ENCODE assay signal across 15 cellular contexts in genomic region chr4:41185614-41186609, GRCh38. TPM values are rescaled to one million over a fixed set of nuclear protein-coding genes. Genes with fewer than 3 reads are reported as not detected.
A peak's percentile ranks its signal among the peaks of the same experiment; 100 is the strongest.
DNase-seq lines count a peak whose midpoint lies in the region; ATAC-seq, FAIRE-seq and TF ChIP-seq lines count a peak whose summit lies in the region.
"Had no signal": no experiment of that assay in that cellular context is flagged by ENCODE, and none has a peak within 500 bp of the region (broad histone marks: within the 10 kb centered on the region; RNA-seq: fewer than 3 reads in every experiment).

No MANE protein-coding gene starts in this region.

- H3K4me2 ChIP-seq in mammary epithelial cell (ENCODE audit: insufficient read depth, low read depth, low read length) (peak overlapping the region; percentile 91), keratinocyte (ENCODE audit: control insufficient read depth, extremely low read depth, insufficient read depth, low read depth, low read length) (peak overlapping the region; percentile 70), skeletal muscle satellite cell (ENCODE audit: low read length) (peak overlapping the region; percentile 75)

- H3K27me3 ChIP-seq in mammary epithelial cell (ENCODE audit: insufficient read depth, low read length) (no peaks in the 10 kb centered on the region), keratinocyte (ENCODE audit: control insufficient read depth, extremely low read depth, insufficient read depth, low read length) (no peaks in the 10 kb centered on the region), skeletal muscle satellite cell (ENCODE audit: control insufficient read depth, insufficient read depth, low read length) (no peaks in the 10 kb centered on the region), suprapubic skin (no peaks in the 10 kb centered on the region)
- H3K27me3 ChIP-seq: sigmoid colon had no signal

- H3K79me2 ChIP-seq in mammary epithelial cell (ENCODE audit: insufficient read depth, low read length) (peaks cover 98% of the 10 kb centered on the region), keratinocyte (ENCODE audit: control insufficient read depth, insufficient read depth, low read length) (peaks cover 99% of the 10 kb centered on the region)

- H3K27ac ChIP-seq in mammary epithelial cell (ENCODE audit: insufficient read depth, low read depth, low read length) (peak overlapping the region; percentile 74), keratinocyte (ENCODE audit: control insufficient read depth, insufficient read depth, low read length) (peak overlapping the region; percentile 17), suprapubic skin (no peak overlapping the region)
- H3K27ac ChIP-seq: C4-2B had no signal

- H3K4me1 ChIP-seq in mammary epithelial cell (ENCODE audit: insufficient read depth, low read length): peaks cover 18% of the 10 kb centered on the region
- peaks cover 16% of the 10 kb centered on the region for H3K4me1 ChIP-seq in keratinocyte (ENCODE audit: control insufficient read depth, extremely low read depth, insufficient read depth, low read length)
- H3K4me1 ChIP-seq in skeletal muscle satellite cell (ENCODE audit: control insufficient read depth, insufficient read depth, low read length): peaks cover 58% of the 10 kb centered on the region
- peaks cover 15% of the 10 kb centered on the region for H3K4me1 ChIP-seq in suprapubic skin

- H3K36me3 ChIP-seq in mammary epithelial cell (ENCODE audit: insufficient read depth, low read length): peaks cover under 1% of the 10 kb centered on the region
- peaks cover 0 to 9% of the 10 kb centered on the region in 2 experiments for H3K36me3 ChIP-seq in keratinocyte (ENCODE audit: control insufficient read depth in 2 of 2, extremely low read depth in 1 of 2, insufficient read depth in 2 of 2, low read length in 2 of 2)
- H3K36me3 ChIP-seq in skeletal muscle satellite cell (ENCODE audit: insufficient read depth, low read length): no peaks in the 10 kb centered on the region
- no peaks in the 10 kb centered on the region for H3K36me3 ChIP-seq in suprapubic skin
- H3K36me3 ChIP-seq: sigmoid colon had no signal

- BruUV-seq in mammary epithelial cell (replicated peaks; lab: Mats Ljungman, UMichigan): no TSS peak

- in situ Hi-C loops in mammary epithelial cell (cut with MboI; ENCODE audit: low sequenced_read_pairs in 2 of 2): no loop called here

- DNase-seq in HPDE6-E6E7 (ENCODE audit: extremely low spot score): peak; percentile 42
- DNase-seq in mammary epithelial cell: peak; percentile 58
- DNase-seq in keratinocyte (ENCODE audit: low read depth, low spot score): peak; percentile 65
- DNase-seq in GM03348 (ENCODE audit: low spot score): no peak
- no peak for DNase-seq in suprapubic skin (ENCODE audit: low spot score in 2 of 2)
- DNase-seq in NCI-H1105 treated with DMSO at 0.1 percent for 48 hours (lab: John Stamatoyannopoulos, UW): no peak
- DNase-seq: activated naive CD4-positive, alpha-beta T cell treated with anti-CD3 and anti-CD28 coated beads, Interleukin-2, amount 10 ng/mL, durations not matched to agents 7 days and 5 days; naive B cell; NCI-H524 treated with DMSO at 0.1 percent for 48 hours; SHP77 treated with DMSO at 0.1 percent for 48 hours; sigmoid colon; stimulated activated naive CD8-positive, alpha-beta T cell treated with anti-CD3 and anti-CD28 coated beads, Interleukin-15, amount 100 ng/mL, for 72 hours had no signal

- ATAC-seq in GM18502 (IDR thresholded peaks at IDR 0.05; ENCODE audit: poor library complexity, unreplicated experiment): no peak
- ATAC-seq: stimulated activated naive CD8-positive, alpha-beta T cell treated with anti-CD3 and anti-CD28 coated beads, Interleukin-15, amount 100 ng/mL, for 72 hours had no signal

- peak; percentile 96 for FAIRE-seq in keratinocyte (lab: Jason Lieb, UNC)

- peaks cover 2% of the 10 kb centered on the region for H4K20me1 ChIP-seq in mammary epithelial cell (ENCODE audit: insufficient read depth, low read length)
- peaks cover 7% of the 10 kb centered on the region for H4K20me1 ChIP-seq in keratinocyte (ENCODE audit: control insufficient read depth, extremely low read depth, insufficient read depth, low read length)

- H3K4me3 ChIP-seq in mammary epithelial cell (replicated peaks in 1 of 3; ENCODE audit: insufficient read depth in 1 of 3, low read depth in 2 of 3, low read length in 3 of 3) (peak overlapping the region; percentile 4 to 42 (median 9)), keratinocyte (ENCODE audit: control insufficient read depth in 2 of 3, extremely low read depth in 1 of 3, insufficient read depth in 2 of 3, low read depth in 1 of 3, low read length in 3 of 3) (peak overlapping the region in 2 of 3 experiments; percentile 31 to 36), skeletal muscle satellite cell (ENCODE audit: low read length) (peak overlapping the region; percentile 52), suprapubic skin (no peak overlapping the region)
- H3K4me3 ChIP-seq: sigmoid colon had no signal

- H2AFZ ChIP-seq in mammary epithelial cell (ENCODE audit: low read depth, low read length) (no peak overlapping the region), keratinocyte (ENCODE audit: control insufficient read depth, low read length) (no peak overlapping the region)

- 8% methylated on average over 5 of the region's 5 CpGs for WGBS in mammary epithelial cell (ENCODE audit: low coverage, missing lambda C conversion rate)
- WGBS in suprapubic skin: 22% methylated on average over 5 of the region's 5 CpGs

- H3K9me1 ChIP-seq in keratinocyte (ENCODE audit: control insufficient read depth, extremely low read depth, insufficient read depth, low read length): no peaks in the 10 kb centered on the region

- no peak for TF ChIP-seq EP300 in suprapubic skin (IDR thresholded peaks at IDR 0.05)

- TF ChIP-seq CTCF in mammary epithelial cell (conservative IDR thresholded peaks at IDR 0.05 in 1 of 2, IDR thresholded peaks at IDR 0.05 in 1 of 2; ENCODE audit: extremely low read depth in 1 of 2, insufficient read depth in 1 of 2, low read depth in 1 of 2, low read length in 2 of 2) (no peak), keratinocyte (optimal IDR thresholded peaks at IDR 0.05 in 1 of 3, IDR thresholded peaks at IDR 0.05 in 1 of 3, conservative IDR thresholded peaks at IDR 0.05 in 1 of 3; ENCODE audit: extremely low read depth in 1 of 3, insufficient read depth in 2 of 3, low read length in 3 of 3) (no peak), suprapubic skin (IDR thresholded peaks at IDR 0.05) (no peak)

- dilution Hi-C loops in mammary epithelial cell (cut with HindIII; ENCODE audit: low sequenced_read_pairs): no loop called here
- dilution Hi-C loops in keratinocyte (cut with MboI; ENCODE audit: extremely low pct_ligation_motif_present, low sequenced_read_pairs): no loop called here

- TF ChIP-seq POLR2A in suprapubic skin (IDR thresholded peaks at IDR 0.05): no peak

- intact Hi-C loops in mammary epithelial cell (cut with micrococcal nuclease): no loop called here

- H3K9me3 ChIP-seq in mammary epithelial cell (replicated peaks; ENCODE audit: insufficient read depth, low read length) (no peaks in the 10 kb centered on the region), keratinocyte (ENCODE audit: control insufficient read depth, low read depth, low read length) (no peaks in the 10 kb centered on the region), skeletal muscle satellite cell (replicated peaks; ENCODE audit: low read length) (no peaks in the 10 kb centered on the region), suprapubic skin (no peaks in the 10 kb centered on the region)
- H3K9me3 ChIP-seq: sigmoid colon had no signal

- CTCF ChIA-PET in mammary epithelial cell (lab: Charles Lee; ENCODE audit: low non-redundant PET): interaction anchor here (0.7 to 1.4 kb wide), 3 partner anchors 9 to 154 kb away, joined by 4 to 20 read pairs (median 5); partner anchors contain the start of gene APBB2

- no peak overlapping the region for H3K9ac ChIP-seq in mammary epithelial cell (ENCODE audit: insufficient read depth, low read length)
- H3K9ac ChIP-seq in keratinocyte (ENCODE audit: control insufficient read depth, extremely low read depth, insufficient read depth, low read length): peak overlapping the region; percentile 31
- H3K9ac ChIP-seq in skeletal muscle satellite cell (ENCODE audit: low read depth, low read length): peak overlapping the region; percentile 43

RNA-seq across cellular contexts. Expression of gene APBB2, which starts 28.4 kb away (rescaled TPM):
- total RNA-seq in mammary epithelial cell (10 to 100 TPM; 75.8 to 81.7 TPM), suprapubic skin (10 to 100 TPM; 42.4 to 95.8 (median 51.3) TPM)
- polyA plus RNA-seq in mammary epithelial cell (60.8 TPM), keratinocyte (47.0 to 68.3 TPM (median 57.3 TPM) in 3 replicates)
- polyA minus RNA-seq in mammary epithelial cell (74.3 TPM), keratinocyte (88.0 to 138 TPM (median 97.6 TPM) in 3 replicates)
- polyA plus RNA-seq in keratinocyte (2011; ENCODE audit: low read depth): 23.0 TPM
- 50.7 and 53.2 TPM in 2 replicates for polyA plus RNA-seq in keratinocyte (2011; cell fraction: cytosol; rRNA removed)
- polyA plus RNA-seq in keratinocyte (2011; cell fraction: nucleus; rRNA removed): 104 and 115 TPM in 2 replicates
- 13.7 and 37.4 TPM in 2 replicates for polyA plus RNA-seq in keratinocyte (2012; ENCODE audit: low replicate concordance)
- polyA minus RNA-seq in keratinocyte (2011; cell fraction: cytosol; rRNA and poly(A)+ RNA removed): 40.5 TPM
- polyA minus RNA-seq in keratinocyte (2011; cell fraction: nucleus; rRNA and poly(A)+ RNA removed): 67.3 and 155 TPM in 2 replicates
- total RNA-seq in skeletal muscle satellite cell (2012; rRNA removed): 42.2 and 47.7 TPM in 2 replicates

Comparison
In these comparisons a context has a peak if more than half of its experiments do, and no peak if none do; other contexts are left out.
1. DNase-seq: peak in HPDE6-E6E7 (single experiment), mammary epithelial cell (single experiment) and keratinocyte (single experiment); none in GM03348 (single experiment), suprapubic skin (0 of 2) and NCI-H1105 treated with DMSO at 0.1 percent for 48 hours (single experiment).
2. Peak in every context shown above with its lines, with median percentiles within 50 percentile points of each other: H3K4me2 ChIP-seq.